ENCODE assay signal across 1 cellular context in genomic region chr7:44196450-44196872, GRCh38.
A peak's percentile ranks its signal among the peaks of the same experiment; 100 is the strongest.
TF ChIP-seq lines count a peak whose summit lies in the region.

No MANE protein-coding gene starts in this region.

TF ChIP-seq in HepG2, 621 proteins besides CTCF, POLR2A, EP300 and RAD21:
- peak; percentile 27 for TF ChIP-seq XRCC5 (optimal IDR thresholded peaks at IDR 0.05; ENCODE audit: low read length)
- no peak for TF ChIP-seq ZSCAN22 (CRISPR knock-in tag; IDR thresholded peaks at IDR 0.05)
- TF ChIP-seq TFDP1 (CRISPR knock-in tag; IDR thresholded peaks at IDR 0.05; ENCODE audit: borderline replicate concordance): no peak
- no peak for TF ChIP-seq ZMYM2 (CRISPR knock-in tag; IDR thresholded peaks at IDR 0.05)
- no peak for TF ChIP-seq CENPBD1 (CRISPR knock-in tag; IDR thresholded peaks at IDR 0.05; ENCODE audit: borderline replicate concordance, low read depth)
- no peak for TF ChIP-seq ZNF644 (CRISPR knock-in tag; IDR thresholded peaks at IDR 0.05; ENCODE audit: low read depth)
- TF ChIP-seq LCORL (IDR thresholded peaks at IDR 0.05): no peak
- TF ChIP-seq LCORL (CRISPR knock-in tag; IDR thresholded peaks at IDR 0.05): no peak
- peak; percentile 67 for TF ChIP-seq SMC3 (IDR thresholded peaks at IDR 0.05; ENCODE audit: low read length)
- TF ChIP-seq TCF7L2 (IDR thresholded peaks at IDR 0.05; ENCODE audit: low read depth, low read length): no peak
- no peak for TF ChIP-seq ZNF780A (CRISPR knock-in tag; IDR thresholded peaks at IDR 0.05)
- no peak for TF ChIP-seq MATR3 (CRISPR knock-in tag; IDR thresholded peaks at IDR 0.05)
- TF ChIP-seq GABPA (IDR thresholded peaks at IDR 0.05; ENCODE audit: low read depth, low read length): no peak
- TF ChIP-seq GABPA (CRISPR knock-in tag; IDR thresholded peaks at IDR 0.05; ENCODE audit: low read depth): 0 out of 2 replicates have a peak, but pooled peaks have one; percentile 10
- TF ChIP-seq STAG1 (CRISPR knock-in tag; IDR thresholded peaks at IDR 0.05): peak; percentile 72
- TF ChIP-seq ELF3 (CRISPR knock-in tag; IDR thresholded peaks at IDR 0.05): no peak
